25 cellular contexts compared by ENCODE assay signal in genomic region chr1:113372546-113372945, GRCh38. TPM values are rescaled to one million over a fixed set of nuclear protein-coding genes. Genes with fewer than 3 reads are reported as not detected.
A peak's percentile ranks its signal among the peaks of the same experiment; 100 is the strongest.
DNase-seq lines count a peak whose midpoint lies in the region; ATAC-seq, FAIRE-seq and TF ChIP-seq lines count a peak whose summit lies in the region.
"Had no signal": no experiment of that assay in that cellular context is flagged by ENCODE, and none has a peak within 500 bp of the region (broad histone marks: within the 10 kb centered on the region; RNA-seq: fewer than 3 reads in every experiment).

No MANE protein-coding gene starts in this region.

- no peaks in the 10 kb centered on the region for H3K79me2 ChIP-seq in HepG2 (ENCODE audit: insufficient read depth, low read length)

- H3K4me1 ChIP-seq in HepG2 (ENCODE audit: insufficient read depth, low read length) (peaks cover 20% of the 10 kb centered on the region), right lobe of liver (no peaks in the 10 kb centered on the region), gastroesophageal sphincter (peaks cover 0 to 14% (median 0%) of the 10 kb centered on the region in 3 donors)
- H3K4me1 ChIP-seq: BE2C, HAP-1 had no signal

- H3K36me3 ChIP-seq in HepG2 (replicated peaks in 1 of 2; ENCODE audit: control insufficient read depth in 1 of 2, insufficient read depth in 2 of 2, low read length in 2 of 2): no peaks in the 10 kb centered on the region
- H3K36me3 ChIP-seq in right lobe of liver: no peaks in the 10 kb centered on the region
- H3K36me3 ChIP-seq in gastroesophageal sphincter: no peaks in the 10 kb centered on the region
- H3K36me3 ChIP-seq: BE2C; BLaER1 treated with 17β-estradiol and CSF1 and Interleukin-3, amounts not matched to agents 10 nM and 100 nM; HAP-1 had no signal

- no peak for FAIRE-seq in HepG2 (lab: Jason Lieb, UNC)
- FAIRE-seq in frontal cortex (lab: Jason Lieb, UNC): peak; percentile 47
- FAIRE-seq in D721Med (lab: Jason Lieb, UNC): no peak
- FAIRE-seq: A204.1, GM12891, GM18507, H54 had no signal

- no peak overlapping the region for H3K27ac Mint-ChIP-seq in activated T-helper 17 cell treated with anti-CD3 and anti-CD28 coated beads, Interleukin-2, amount 50 U/mL, for 72 hours
- H3K27ac Mint-ChIP-seq: CD14-positive monocyte; CD4-positive, alpha-beta T cell; CD8-positive, alpha-beta memory T cell; HFFc6 had no signal

- H3K36me3 Mint-ChIP-seq in activated T-helper 17 cell treated with anti-CD3 and anti-CD28 coated beads, Interleukin-2, amount 50 U/mL, for 72 hours (ENCODE audit: low read depth): no peaks in the 10 kb centered on the region
- H3K36me3 Mint-ChIP-seq: CD14-positive monocyte; CD8-positive, alpha-beta memory T cell had no signal

- H3K9me3 ChIP-seq in HepG2 (ENCODE audit: low read length) (no peaks in the 10 kb centered on the region), right lobe of liver (no peaks in the 10 kb centered on the region), gastroesophageal sphincter (peaks cover 0 to 8% (median 0%) of the 10 kb centered on the region in 3 donors)
- H3K9me3 ChIP-seq: BE2C, HAP-1 had no signal

- WGBS in HepG2 (ENCODE audit: low lambda C conversion rate): 69% methylated on average over 2 of the region's 2 CpGs
- WGBS in right lobe of liver (ENCODE audit: insufficient coverage, low coverage, low lambda C conversion rate, missing lambda C conversion rate): 66% methylated on average over 2 of the region's 2 CpGs
- 68 to 82% methylated on average over 2 of the region's 2 CpGs for WGBS in gastroesophageal sphincter (ENCODE audit: low coverage in 1 of 2), 2 donors

- no peak for ATAC-seq in HepG2
- no peak for ATAC-seq in right lobe of liver
- no peak for ATAC-seq in activated T-helper 17 cell treated with anti-CD3 and anti-CD28 coated beads, Interleukin-2, amount 50 U/mL, for 72 hours (replicated peaks)
- no peak for ATAC-seq in gastroesophageal sphincter

- CTCF ChIA-PET in HepG2 (lab: Yijun Ruan, JAX; ENCODE audit: low intra/inter-chr PET ratio, low total read pairs): no interaction called here

- H3K27me3 Mint-ChIP-seq in activated T-helper 17 cell treated with anti-CD3 and anti-CD28 coated beads, Interleukin-2, amount 50 U/mL, for 72 hours: peaks cover 10% of the 10 kb centered on the region

- H2AFZ ChIP-seq in HepG2 (ENCODE audit: low read length): no peak overlapping the region

- TF ChIP-seq CTCF in HepG2 (CRISPR knock-in tag; IDR thresholded peaks at IDR 0.05): no peak
- no peak for TF ChIP-seq CTCF in right lobe of liver (IDR thresholded peaks at IDR 0.05)
- no peak for TF ChIP-seq CTCF in D721Med (IDR thresholded peaks at IDR 0.05; ENCODE audit: insufficient read depth, missing control alignments)
- no peak for TF ChIP-seq CTCF in gastroesophageal sphincter (IDR thresholded peaks at IDR 0.05)

- POLR2A ChIA-PET in HepG2 (lab: Yijun Ruan, JAX): no interaction called here

- TF ChIP-seq RAD21 in HepG2 (CRISPR knock-in tag; IDR thresholded peaks at IDR 0.05): no peak

- H3K9me3 Mint-ChIP-seq in activated T-helper 17 cell treated with anti-CD3 and anti-CD28 coated beads, Interleukin-2, amount 50 U/mL, for 72 hours: no peaks in the 10 kb centered on the region
- H3K9me3 Mint-ChIP-seq: CD4-positive, alpha-beta T cell; CD8-positive, alpha-beta memory T cell; HFFc6 had no signal

- no peak overlapping the region for H3K4me2 ChIP-seq in HepG2 (ENCODE audit: low read depth, low read length)
- H3K4me2 ChIP-seq: BLaER1 treated with 17β-estradiol and CSF1 and Interleukin-3, amounts not matched to agents 10 nM and 100 nM had no signal

- H4K20me1 ChIP-seq in HepG2 (ENCODE audit: insufficient read depth, low read length): no peaks in the 10 kb centered on the region
- H4K20me1 ChIP-seq: BLaER1 treated with 17β-estradiol and CSF1 and Interleukin-3, amounts not matched to agents 10 nM and 100 nM had no signal

- BruUV-seq in HepG2 (replicated peaks; lab: Mats Ljungman, UMichigan): no TSS peak

- no peak overlapping the region for H3K9ac ChIP-seq in HepG2 (ENCODE audit: insufficient read depth, low read depth, low read length)
- H3K9ac ChIP-seq: BLaER1 treated with 17β-estradiol and CSF1 and Interleukin-3, amounts not matched to agents 10 nM and 100 nM had no signal

- H3K4me1 Mint-ChIP-seq in activated T-helper 17 cell treated with anti-CD3 and anti-CD28 coated beads, Interleukin-2, amount 50 U/mL, for 72 hours: no peaks in the 10 kb centered on the region
- H3K4me1 Mint-ChIP-seq: CD14-positive monocyte; CD8-positive, alpha-beta memory T cell had no signal

- DNase-seq in HepG2 (ENCODE audit: low spot score) (no peak), right lobe of liver (no peak), SW480 (ENCODE audit: low spot score) (peak; percentile 40), frontal cortex (ENCODE audit: low spot score in 2 of 2) (no peak), HuH-7 (ENCODE audit: low spot score) (no peak), D721Med (ENCODE audit: insufficient read length, low spot score) (no peak)
- DNase-seq: ACHN; AML-193; BE2C; CD4-positive, alpha-beta T cell; CD8-positive, alpha-beta memory T cell; EL; GF-D8; GOT3; HFFc6 had no signal

- no peak for TF ChIP-seq POLR2A in HepG2 (IDR thresholded peaks at IDR 0.05; ENCODE audit: insufficient read depth in 1 of 2, low read depth in 2 of 2, low read length in 2 of 2)
- TF ChIP-seq POLR2A in right lobe of liver (IDR thresholded peaks at IDR 0.05): no peak
- TF ChIP-seq POLR2A in gastroesophageal sphincter (IDR thresholded peaks at IDR 0.05): no peak

- H3K4me3 ChIP-seq in HepG2 (replicated peaks in 1 of 3; ENCODE audit: insufficient read depth in 1 of 3, low read depth in 2 of 3, low read length in 3 of 3) (no peak overlapping the region), right lobe of liver (no peak overlapping the region), gastroesophageal sphincter (no peak overlapping the region)
- H3K4me3 ChIP-seq: BLaER1 treated with 17β-estradiol and CSF1 and Interleukin-3, amounts not matched to agents 10 nM and 100 nM; HAP-1 had no signal

- H3K4me3 Mint-ChIP-seq in activated T-helper 17 cell treated with anti-CD3 and anti-CD28 coated beads, Interleukin-2, amount 50 U/mL, for 72 hours: no peak overlapping the region
- H3K4me3 Mint-ChIP-seq: CD14-positive monocyte; CD4-positive, alpha-beta T cell; CD8-positive, alpha-beta memory T cell; HFFc6 had no signal

- no peak for TF ChIP-seq EP300 in HepG2 (IDR thresholded peaks at IDR 0.05; ENCODE audit: low read depth in 2 of 2, low read length in 2 of 2)
- no peak for TF ChIP-seq EP300 in HepG2 (CRISPR knock-in tag; IDR thresholded peaks at IDR 0.05; ENCODE audit: borderline replicate concordance)
- TF ChIP-seq EP300 in gastroesophageal sphincter (IDR thresholded peaks at IDR 0.05): no peak

- in situ Hi-C loops in HepG2 (cut with HindIII; ENCODE audit: extremely low pct_ligation_motif_present, low pct_unique_long_range_greater_than_20kb): no loop called here

- intact Hi-C loops in HepG2 (cut with micrococcal nuclease; ENCODE audit: unreplicated experiment): no loop called here
- intact Hi-C loops in right lobe of liver (cut with DNase I): no loop called here

- H3K27ac ChIP-seq in HepG2 (ENCODE audit: extremely low read length, insufficient read depth, low read length) (no peak overlapping the region), right lobe of liver (no peak overlapping the region), gastroesophageal sphincter (no peak overlapping the region)
- H3K27ac ChIP-seq: 22Rv1; BLaER1 treated with 17β-estradiol and CSF1 and Interleukin-3, amounts not matched to agents 10 nM and 100 nM had no signal

- H3K27me3 ChIP-seq in HepG2 (ENCODE audit: control insufficient read depth in 1 of 2, insufficient read depth in 2 of 2, low read length in 2 of 2): no peaks in the 10 kb centered on the region
- no peaks in the 10 kb centered on the region for H3K27me3 ChIP-seq in right lobe of liver
- no peaks in the 10 kb centered on the region for H3K27me3 ChIP-seq in gastroesophageal sphincter
- H3K27me3 ChIP-seq: BE2C; BLaER1 treated with 17β-estradiol and CSF1 and Interleukin-3, amounts not matched to agents 10 nM and 100 nM had no signal

TF ChIP-seq in HepG2, 621 proteins besides CTCF, POLR2A, EP300 and RAD21 (continues in another document):
- TF ChIP-seq MAFF (IDR thresholded peaks at IDR 0.05; ENCODE audit: low read depth, low read length): peak; percentile 79

RNA-seq across cellular contexts. Expression of gene MAGI3, which starts 17.8 kb away (rescaled TPM):
- total RNA-seq in HepG2 (2016; rRNA removed; fragmentation: Illumina TruSeq; extraction: Trizol) (11.3 and 11.8 TPM in 2 replicates), right lobe of liver (10 to 100 TPM in 5 of 6 experiments, 1 to 10 TPM in 1; 8.5 to 14.5 (median 12.3) TPM), frontal cortex (31.8 TPM), gastroesophageal sphincter (10 to 100 TPM; 18.2 to 26.6 (median 22.7) TPM)
- 2.4 and 2.5 TPM in 2 replicates for total RNA-seq in HepG2 (2016; cell fraction: cytosol; rRNA removed; fragmentation: Illumina TruSeq; extraction: Trizol; ENCODE audit: low read depth)
- 10.8 and 10.9 TPM in 2 replicates for total RNA-seq in HepG2 (2016; cell fraction: insoluble cytoplasmic fraction; rRNA removed; fragmentation: Illumina TruSeq; extraction: Trizol)
- total RNA-seq in HepG2 (2016; cell fraction: membrane; rRNA removed; fragmentation: Illumina TruSeq; extraction: Trizol): 5.3 and 5.6 TPM in 2 replicates
- 18.0 and 21.7 TPM in 2 replicates for total RNA-seq in HepG2 (2016; cell fraction: nucleus; rRNA removed; fragmentation: Illumina TruSeq; extraction: Trizol)
- 3.8 and 4.0 TPM in 2 replicates for polyA plus RNA-seq in HepG2 (2011; rRNA removed)
- polyA plus RNA-seq in HepG2 (2011; cell fraction: cytosol; rRNA removed): 1.9 and 3.0 TPM in 2 replicates
- polyA plus RNA-seq in HepG2 (2011; cell fraction: nucleus; rRNA removed): 4.6 and 4.7 TPM in 2 replicates
- polyA plus RNA-seq in HepG2 (2012): 6.0 and 6.8 TPM in 2 replicates
- polyA plus RNA-seq in HepG2 (2016; cell fraction: cytosol; fragmentation: Illumina TruSeq; extraction: Trizol; ENCODE audit: low read depth): 0.72 and 1.0 TPM in 2 replicates
- 8.4 TPM in 2 replicates for polyA plus RNA-seq in HepG2 (2016; cell fraction: insoluble cytoplasmic fraction; fragmentation: Illumina TruSeq; extraction: Trizol; ENCODE audit: low read depth)
- 1.9 and 2.3 TPM in 2 replicates for polyA plus RNA-seq in HepG2 (2016; cell fraction: membrane; fragmentation: Illumina TruSeq; extraction: Trizol; ENCODE audit: low read depth)
- polyA plus RNA-seq in HepG2 (2016; cell fraction: nucleus; fragmentation: Illumina TruSeq; extraction: Trizol; ENCODE audit: insufficient read depth, low read depth): 6.9 and 7.8 TPM in 2 replicates
- polyA minus RNA-seq in HepG2 (2011; rRNA and poly(A)+ RNA removed; ENCODE audit: low replicate concordance): 10.8 and 19.5 TPM in 2 replicates
- polyA minus RNA-seq in HepG2 (2011; cell fraction: cytosol; rRNA and poly(A)+ RNA removed): 6.1 and 7.5 TPM in 2 replicates
- 57.9 and 58.3 TPM in 2 replicates for polyA minus RNA-seq in HepG2 (2011; cell fraction: nucleus; rRNA and poly(A)+ RNA removed)
- 1 to 10 TPM; 7.6 to 7.9 TPM for total RNA-seq in activated T-helper 17 cell treated with anti-CD3 and anti-CD28 coated beads, Interleukin-2, amount 50 U/mL, for 72 hours
